ENCODE assay signal across 8 cellular contexts in genomic region chr15:99014803-99015676, GRCh38. TPM values are rescaled to one million over a fixed set of nuclear protein-coding genes. Genes with fewer than 3 reads are reported as not detected.
DNase-seq lines count a peak whose midpoint lies in the region; ATAC-seq, FAIRE-seq and TF ChIP-seq lines count a peak whose summit lies in the region.

No MANE protein-coding gene starts in this region.

- ATAC-seq in GM19467 (IDR thresholded peaks at IDR 0.05; ENCODE audit: unreplicated experiment) (peak; percentile 90), HG03460 (IDR thresholded peaks at IDR 0.05; ENCODE audit: unreplicated experiment) (peak; percentile 88)

- TSS peak; percentile 49 for BruUV-seq in MCF 10A (replicated peaks; lab: Mats Ljungman, UMichigan)

- H3K27me3 Mint-ChIP-seq in MCF 10A (ENCODE audit: insufficient read depth, unreplicated experiment): no peaks in the 10 kb centered on the region

- CTCF ChIA-PET in MCF 10A (lab: Yijun Ruan, JAX): interaction anchor here (0.9 kb wide), 1 partner anchor 12 kb away, joined by 4 read pairs; no protein-coding TSS in a partner anchor

- no peak for FAIRE-seq in D721Med (lab: Jason Lieb, UNC)

- H3K27me3 ChIP-seq in kidney epithelial cell (ENCODE audit: control insufficient read depth, insufficient read depth, low read length): no peaks in the 10 kb centered on the region

- DNase-seq in Daoy (ENCODE audit: low read depth) (peak; percentile 82), RPMI8226 (peak; percentile 55), MCF 10A (ENCODE audit: unreplicated experiment) (peak; percentile 82), kidney epithelial cell (ENCODE audit: low read depth) (no peak), D721Med (ENCODE audit: insufficient read length, low spot score) (no peak)
- peak; percentile 50 for DNase-seq in stimulated activated CD4-positive, alpha-beta T cell treated with anti-CD3 and anti-CD28 coated beads, Interleukin-4, amount 100 ng/mL, for 1 hour

- intact Hi-C loops in MCF 10A (cut with micrococcal nuclease): loop anchor here (5.0 kb wide), 1 partner anchor 363 kb away; no protein-coding TSS in a partner anchor

- H3K36me3 Mint-ChIP-seq in MCF 10A (ENCODE audit: insufficient read depth, unreplicated experiment): peaks cover 21% of the 10 kb centered on the region

- H3K9me3 Mint-ChIP-seq in MCF 10A (ENCODE audit: unreplicated experiment): no peaks in the 10 kb centered on the region

- POLR2A ChIA-PET in MCF 10A (lab: Yijun Ruan, JAX): interaction anchor here (0.6 to 1.2 kb wide), 5 partner anchors 9 to 133 kb away, joined by 3 to 4 read pairs (median 3); no protein-coding TSS in a partner anchor

- no peak overlapping the region for H3K27ac Mint-ChIP-seq in MCF 10A (ENCODE audit: low read depth, unreplicated experiment)

- H3K4me3 Mint-ChIP-seq in MCF 10A (ENCODE audit: unreplicated experiment): peak overlapping the region; percentile 67

- peaks cover 6% of the 10 kb centered on the region for H3K4me1 Mint-ChIP-seq in MCF 10A (ENCODE audit: insufficient read depth, unreplicated experiment)

- no peak for TF ChIP-seq CTCF in MCF 10A (IDR thresholded peaks at IDR 0.05; ENCODE audit: unreplicated experiment)
- no peak for TF ChIP-seq CTCF in kidney epithelial cell (IDR thresholded peaks at IDR 0.05; ENCODE audit: insufficient read depth, low read length, poor library complexity, severe bottlenecking)
- TF ChIP-seq CTCF in D721Med (IDR thresholded peaks at IDR 0.05; ENCODE audit: insufficient read depth, missing control alignments): no peak

- H3K4me3 ChIP-seq in kidney epithelial cell (ENCODE audit: low read depth, low read length): peak overlapping the region; percentile 65

- no peaks in the 10 kb centered on the region for H3K36me3 ChIP-seq in kidney epithelial cell (ENCODE audit: control insufficient read depth, insufficient read depth, low read length)

RNA-seq across cellular contexts. Expression of gene PGPEP1L, which starts 7.4 kb away (rescaled TPM):
- not detected in 2 replicates for total RNA-seq in Daoy (2014; rRNA removed; shearing (Covaris generic))
- total RNA-seq in MCF 10A (2022) (not detected in 2 replicates), kidney epithelial cell (0.21 TPM in 1 of 2 replicates, not detected in the other)

Comparison
In these comparisons a context has a peak if more than half of its experiments do, and no peak if none do; other contexts are left out.
1. DNase-seq: peak in Daoy (single experiment), RPMI8226 (single experiment), MCF 10A (single experiment) and stimulated activated CD4-positive, alpha-beta T cell treated with anti-CD3 and anti-CD28 coated beads, Interleukin-4, amount 100 ng/mL, for 1 hour (single experiment); none in kidney epithelial cell (single experiment) and D721Med (single experiment).